Comparison of ENCODE assay signal across 14 cellular contexts in genomic region chr4:80566203-80566872, GRCh38.
DNase-seq lines count a peak whose midpoint lies in the region; ATAC-seq and TF ChIP-seq lines count a peak whose summit lies in the region.
"Had no signal": no experiment of that assay in that cellular context is flagged by ENCODE, and none has a peak within 500 bp of the region (broad histone marks: within the 10 kb centered on the region; RNA-seq: fewer than 3 reads in every experiment).

No MANE protein-coding gene starts in this region.

- H3K27me3 ChIP-seq in AG04450 (ENCODE audit: control insufficient read depth, insufficient read depth, low read length), result no peaks in the 10 kb centered on the region
- H3K27me3 ChIP-seq in IMR-90 (ENCODE audit: control insufficient read depth, insufficient read depth, low read length), result no peaks in the 10 kb centered on the region
- H3K27me3 ChIP-seq: BLaER1, gastroesophageal sphincter, tibial artery had no signal

- H2AFZ ChIP-seq in IMR-90 (replicated peaks; ENCODE audit: low read length, poor library complexity) (no peak overlapping the region), OCI-LY7 (ENCODE audit: low read length) (peak overlapping the region; percentile 91)
- H2AFZ ChIP-seq: parathyroid adenoma had no signal

- H3K4me3 ChIP-seq in AG04450 (ENCODE audit: low read depth, low read length), result 0 out of 2 replicates have a peak overlapping the region, but pooled peaks have one; percentile 5
- H3K4me3 ChIP-seq in IMR-90 (ENCODE audit: insufficient read depth, low read depth, low read length), result peak overlapping the region; percentile 39
- peak overlapping the region; percentile 59 for H3K4me3 ChIP-seq in OCI-LY7 (ENCODE audit: low read depth, low read length, poor library complexity, severe bottlenecking)
- peak overlapping the region; percentile 31 for H3K4me3 ChIP-seq in fibroblast of the aortic adventitia (ENCODE audit: low read depth, low read length)
- H3K4me3 ChIP-seq: BLaER1, gastroesophageal sphincter, tibial artery had no signal

- no peak overlapping the region for H2BK15ac ChIP-seq in IMR-90 (ENCODE audit: low read depth, low read length)

- no peak overlapping the region for H4K5ac ChIP-seq in IMR-90 (ENCODE audit: low read depth, low read length)

- H3K36me3 Mint-ChIP-seq in endothelial cell (ENCODE audit: low read depth, unreplicated experiment), result no peaks in the 10 kb centered on the region

- dilution Hi-C loops in IMR-90 (cut with HindIII; ENCODE audit: low sequenced_read_pairs, unreplicated experiment), result no loop called here

- no peak overlapping the region for H3K27ac ChIP-seq in AG04450 (ENCODE audit: low read depth, low read length)
- H3K27ac ChIP-seq in IMR-90 (ENCODE audit: insufficient read depth, low read length), result no peak overlapping the region
- H3K27ac ChIP-seq in OCI-LY7 (ENCODE audit: low read depth, low read length, poor library complexity, severe bottlenecking), result no peak overlapping the region
- H3K27ac ChIP-seq: BLaER1, gastroesophageal sphincter, parathyroid adenoma, tibial artery had no signal

- H3K27me3 Mint-ChIP-seq in endothelial cell (ENCODE audit: unreplicated experiment), result no peaks in the 10 kb centered on the region

- TF ChIP-seq RAD21 in IMR-90 (IDR thresholded peaks at IDR 0.05; ENCODE audit: low read length), result no peak

- H3K36me3 ChIP-seq in IMR-90 (ENCODE audit: control insufficient read depth, insufficient read depth, low read length), result no peaks in the 10 kb centered on the region
- 0 out of 2 replicates have a peak, but pooled peaks cover 3% of the 10 kb centered on the region for H3K36me3 ChIP-seq in OCI-LY7 (ENCODE audit: insufficient read depth, low read length)
- H3K36me3 ChIP-seq: BLaER1, gastroesophageal sphincter, tibial artery had no signal

- H3K9me3 ChIP-seq in AG04450 (ENCODE audit: control insufficient read depth, insufficient read depth, low read length) (no peaks in the 10 kb centered on the region), IMR-90 (ENCODE audit: control insufficient read depth, insufficient read depth, low read length) (no peaks in the 10 kb centered on the region), OCI-LY7 (ENCODE audit: low read length) (peaks cover 11% of the 10 kb centered on the region; the same call in 1 of the 2 replicates)
- H3K9me3 ChIP-seq: gastroesophageal sphincter, tibial artery had no signal

- no peak overlapping the region for H3K27ac Mint-ChIP-seq in endothelial cell (ENCODE audit: unreplicated experiment)

- H3K23ac ChIP-seq in IMR-90 (ENCODE audit: low read depth, low read length), result no peak overlapping the region

- in situ Hi-C loops in IMR-90 (cut with MboI; ENCODE audit: low sequenced_read_pairs), result no loop called here

- H4K20me1 ChIP-seq in IMR-90 (ENCODE audit: insufficient read depth, low read length) (no peaks in the 10 kb centered on the region), OCI-LY7 (ENCODE audit: insufficient read depth, low read length) (no peaks in the 10 kb centered on the region)
- H4K20me1 ChIP-seq: BLaER1 had no signal

- H3K4me1 ChIP-seq in IMR-90 (ENCODE audit: control insufficient read depth, insufficient read depth, low read length) (no peaks in the 10 kb centered on the region), OCI-LY7 (ENCODE audit: insufficient read depth, low read length, poor library complexity, severe bottlenecking) (peaks cover 15% of the 10 kb centered on the region)
- H3K4me1 ChIP-seq: BLaER1, gastroesophageal sphincter, parathyroid adenoma, tibial artery had no signal

- no peak overlapping the region for H4K91ac ChIP-seq in IMR-90 (ENCODE audit: insufficient read depth, low read depth, low read length)

- DNase-seq in AG04450 (ENCODE audit: low read depth, low spot score), result no peak
- no peak for DNase-seq in IMR-90
- peak; percentile 23 for DNase-seq in OCI-LY7 (ENCODE audit: low spot score)
- no peak for DNase-seq in fibroblast of the aortic adventitia (ENCODE audit: low read depth)
- no peak for DNase-seq in NCI-H2171 treated with DMSO at 0.1 percent for 48 hours (lab: John Stamatoyannopoulos, UW)
- DNase-seq in NCI-H128 (lab: John Stamatoyannopoulos, UW; ENCODE audit: unreplicated experiment), result no peak
- no peak for DNase-seq in endothelial cell (ENCODE audit: low spot score)
- DNase-seq: NCI-H1930, tibial artery had no signal

- H3K9ac ChIP-seq in IMR-90 (ENCODE audit: low read depth, low read length), result no peak overlapping the region
- H3K9ac ChIP-seq: BLaER1, parathyroid adenoma had no signal

- H2BK20ac ChIP-seq in IMR-90 (ENCODE audit: low read depth, low read length), result no peak overlapping the region

- H3K79me1 ChIP-seq in IMR-90 (ENCODE audit: low read depth in 1 of 2, low read length in 2 of 2), result no peaks in the 10 kb centered on the region

- H3K4me1 Mint-ChIP-seq in endothelial cell (ENCODE audit: unreplicated experiment), result no peaks in the 10 kb centered on the region
- H3K4me1 Mint-ChIP-seq: central memory CD8-positive, alpha-beta T cell had no signal

- H3K9me3 Mint-ChIP-seq in endothelial cell (ENCODE audit: unreplicated experiment), result no peaks in the 10 kb centered on the region

- H3K4me2 ChIP-seq in IMR-90 (ENCODE audit: low read depth, low read length), result peak overlapping the region; percentile 85
- peak overlapping the region; percentile 78 for H3K4me2 ChIP-seq in OCI-LY7 (ENCODE audit: low read length)
- H3K4me2 ChIP-seq: BLaER1 had no signal

- H2BK5ac ChIP-seq in IMR-90 (ENCODE audit: low read depth, low read length, poor library complexity, severe bottlenecking), result no peak overlapping the region

- no peak overlapping the region for H3K56ac ChIP-seq in IMR-90 (ENCODE audit: extremely low read depth, insufficient read depth, low read length)

- BruUV-seq in IMR-90 (replicated peaks; lab: Mats Ljungman, UMichigan) (no TSS peak), OCI-LY7 (replicated peaks; lab: Mats Ljungman, UMichigan) (no TSS peak)

- H4K8ac ChIP-seq in IMR-90 (ENCODE audit: low read depth in 2 of 2, low read length in 2 of 2), result no peak overlapping the region

- no peaks in the 10 kb centered on the region for H3K79me2 ChIP-seq in OCI-LY7 (ENCODE audit: insufficient read depth, low read depth, low read length)
- H3K79me2 ChIP-seq: parathyroid adenoma had no signal

- H2AK5ac ChIP-seq in IMR-90 (ENCODE audit: low read depth, low read length), result no peak overlapping the region

- no CpG with 5 or more reads among the region's 5 CpGs for WGBS in IMR-90 (ENCODE audit: extremely low coverage in 2 of 2, insufficient read length in 1 of 2), 2 experiments

- CTCF ChIA-PET in AG04450 (lab: Charles Lee), result interaction anchor here (0.6 kb wide), 1 partner anchor 1505 kb away, joined by 4 read pairs; no protein-coding TSS in a partner anchor
- CTCF ChIA-PET in IMR-90 (lab: Yijun Ruan, JAX), result interaction anchor here (1.0 kb wide), 1 partner anchor 61 kb away, joined by 3 read pairs; no protein-coding TSS in a partner anchor
- CTCF ChIA-PET in OCI-LY7 (lab: Charles Lee; ENCODE audit: unreplicated experiment), result no interaction called here

- no peak overlapping the region for H2BK120ac ChIP-seq in IMR-90 (ENCODE audit: low read depth, low read length)

- 0 out of 2 replicates have a peak overlapping the region, but pooled peaks have one; percentile 9 for H3K14ac ChIP-seq in IMR-90 (replicated peaks; ENCODE audit: low read depth, low read length)

- POLR2A ChIA-PET in AG04450 (lab: Yijun Ruan, JAX), result no interaction called here
- POLR2A ChIA-PET in IMR-90 (lab: Charles Lee; ENCODE audit: unreplicated experiment), result no interaction called here
- POLR2A ChIA-PET in OCI-LY7 (lab: Charles Lee), result interaction anchor here (0.7 to 1.3 kb wide), 4 partner anchors 27 to 77 kb away, joined by 3 to 4 read pairs (median 3); no protein-coding TSS in a partner anchor

- H3K4ac ChIP-seq in IMR-90 (ENCODE audit: low read depth, low read length), result no peak overlapping the region

- no peak overlapping the region for H3K4me3 Mint-ChIP-seq in endothelial cell (ENCODE audit: unreplicated experiment)
- H3K4me3 Mint-ChIP-seq: central memory CD8-positive, alpha-beta T cell had no signal

- no peaks in the 10 kb centered on the region for H3K9me1 ChIP-seq in IMR-90 (ENCODE audit: insufficient read depth, low read length)

- no peak for TF ChIP-seq CTCF in AG04450 (IDR thresholded peaks at IDR 0.05; ENCODE audit: low read depth, low read length)
- no peak for TF ChIP-seq CTCF in IMR-90 (conservative IDR thresholded peaks at IDR 0.05; ENCODE audit: low read depth, low read length)
- TF ChIP-seq CTCF in OCI-LY7 (conservative IDR thresholded peaks at IDR 0.05; ENCODE audit: low read length), result no peak
- TF ChIP-seq CTCF in fibroblast of the aortic adventitia (IDR thresholded peaks at IDR 0.05; ENCODE audit: insufficient read depth, low read length), result no peak
- no peak for TF ChIP-seq CTCF in endothelial cell (IDR thresholded peaks at IDR 0.05; ENCODE audit: unreplicated experiment)

- no peak overlapping the region for H3K18ac ChIP-seq in IMR-90 (ENCODE audit: low read depth, low read length)

- H2AK9ac ChIP-seq in IMR-90 (replicated peaks; ENCODE audit: low read depth, low read length, poor library complexity), result no peak overlapping the region

- no peak; the same call in 1 of the 2 replicates for ATAC-seq in IMR-90 (ENCODE audit: low read depth)
- no peak for ATAC-seq in HG03521 (IDR thresholded peaks at IDR 0.05; ENCODE audit: unreplicated experiment)
- ATAC-seq: gastroesophageal sphincter had no signal

- intact Hi-C loops in IMR-90 (cut with micrococcal nuclease), result no loop called here
- intact Hi-C loops in OCI-LY7 (cut with micrococcal nuclease; ENCODE audit: unreplicated experiment), result no loop called here

- no peak for TF ChIP-seq POLR2A in IMR-90 (IDR thresholded peaks at IDR 0.05; ENCODE audit: low read depth, low read length)

- H3K9me2 ChIP-seq in OCI-LY7 (ENCODE audit: insufficient read depth, low read length), result no peaks in the 10 kb centered on the region

TF ChIP-seq in IMR-90, 13 proteins besides CTCF, POLR2A, EP300 and RAD21:
- no peak for TF ChIP-seq CEBPB (IDR thresholded peaks at IDR 0.05; ENCODE audit: low read depth, low read length)
- no peak for TF ChIP-seq NFE2L2 (IDR thresholded peaks at IDR 0.05; ENCODE audit: low read depth, low read length)
- no peak for TF ChIP-seq CHD1 (IDR thresholded peaks at IDR 0.05; ENCODE audit: low read depth, low read length)
- no peak for TF ChIP-seq MAZ (IDR thresholded peaks at IDR 0.05; ENCODE audit: borderline replicate concordance, low read depth, low read length)
- no peak for TF ChIP-seq BHLHE40 (IDR thresholded peaks at IDR 0.05; ENCODE audit: low read depth, low read length)
- TF ChIP-seq MXI1 (IDR thresholded peaks at IDR 0.05; ENCODE audit: borderline replicate concordance, low read depth, low read length), result no peak
- TF ChIP-seq SMC3 (IDR thresholded peaks at IDR 0.05; ENCODE audit: low read depth, low read length), result no peak

Comparison
In these comparisons a context has a peak if more than half of its experiments do, and no peak if none do; other contexts are left out.
1. H3K4me3 ChIP-seq: peak in every context shown above with its lines; median percentile 59 in OCI-LY7; 39 in IMR-90; 31 in fibroblast of the aortic adventitia; 5 in AG04450.